11 cellular contexts compared by ENCODE assay signal in genomic region chr17:81470944-81471803, GRCh38. TPM values are rescaled to one million over a fixed set of nuclear protein-coding genes. Genes with fewer than 3 reads are reported as not detected.
DNase-seq lines count a peak whose midpoint lies in the region; ATAC-seq, FAIRE-seq and TF ChIP-seq lines count a peak whose summit lies in the region.
"Had no signal": no experiment of that assay in that cellular context is flagged by ENCODE, and none has a peak within 500 bp of the region (broad histone marks: within the 10 kb centered on the region; RNA-seq: fewer than 3 reads in every experiment).

No MANE protein-coding gene starts in this region.

- no peaks in the 10 kb centered on the region for H3K27me3 Mint-ChIP-seq in activated T-cell treated with anti-CD3 and anti-CD28 coated beads, Interleukin-2, amount 50 U/mL, for 72 hours (ENCODE audit: low read depth)
- H3K27me3 Mint-ChIP-seq: activated naive CD8-positive, alpha-beta T cell had no signal

- in situ Hi-C loops in HepG2 (cut with HindIII; ENCODE audit: extremely low pct_ligation_motif_present, low pct_unique_long_range_greater_than_20kb): no loop called here

- CTCF ChIA-PET in HepG2 (lab: Yijun Ruan, JAX; ENCODE audit: low intra/inter-chr PET ratio, low total read pairs): no interaction called here

- TF ChIP-seq RAD21 in HepG2 (CRISPR knock-in tag; IDR thresholded peaks at IDR 0.05): no peak

- POLR2A ChIA-PET in HepG2 (lab: Yijun Ruan, JAX): no interaction called here

- no peaks in the 10 kb centered on the region for H3K4me1 Mint-ChIP-seq in activated T-cell treated with anti-CD3 and anti-CD28 coated beads, Interleukin-2, amount 50 U/mL, for 72 hours (ENCODE audit: low read depth)

- no peak for TF ChIP-seq CTCF in HepG2 (CRISPR knock-in tag; IDR thresholded peaks at IDR 0.05)
- TF ChIP-seq CTCF in right lobe of liver (IDR thresholded peaks at IDR 0.05): no peak
- no peak for TF ChIP-seq CTCF in choroid plexus epithelial cell (conservative IDR thresholded peaks at IDR 0.05; ENCODE audit: low read depth, low read length)

- DNase-seq in HepG2 (ENCODE audit: low spot score) (no peak), right lobe of liver (no peak), choroid plexus epithelial cell (ENCODE audit: low read depth) (no peak), epidermal melanocyte (ENCODE audit: insufficient read length, low spot score) (no peak), NOMO-1 treated with dmso at 0.1 percent for 144 hours (lab: John Stamatoyannopoulos, UW; ENCODE audit: unreplicated experiment) (no peak)
- DNase-seq in activated T-cell treated with anti-CD3 and anti-CD28 coated beads, Interleukin-2, amount 50 U/mL, for 72 hours: no peak

- 62% methylated on average over 11 of the region's 12 CpGs for WGBS in HepG2 (ENCODE audit: low lambda C conversion rate)
- 50% methylated on average over 2 of the region's 12 CpGs for WGBS in right lobe of liver (ENCODE audit: insufficient coverage, low coverage, low lambda C conversion rate, missing lambda C conversion rate)

- no peak overlapping the region for H3K4me3 Mint-ChIP-seq in activated T-cell treated with anti-CD3 and anti-CD28 coated beads, Interleukin-2, amount 50 U/mL, for 72 hours
- H3K4me3 Mint-ChIP-seq: activated naive CD8-positive, alpha-beta T cell had no signal

- H4K20me1 ChIP-seq in HepG2 (ENCODE audit: insufficient read depth, low read length): no peaks in the 10 kb centered on the region

- no peaks in the 10 kb centered on the region for H3K9me3 ChIP-seq in HepG2 (ENCODE audit: low read length)
- no peaks in the 10 kb centered on the region for H3K9me3 ChIP-seq in right lobe of liver
- H3K9me3 ChIP-seq in muscle layer of colon (ENCODE audit: low read length): no peaks in the 10 kb centered on the region
- H3K9me3 ChIP-seq: thoracic aorta had no signal

- intact Hi-C loops in HepG2 (cut with micrococcal nuclease; ENCODE audit: unreplicated experiment) (no loop called here), right lobe of liver (cut with DNase I) (loop anchor here in 1 of 2 donors (10.0 kb wide), 2 partner anchors 66 to 216 kb away; no protein-coding TSS in a partner anchor)

- H3K79me2 ChIP-seq in HepG2 (ENCODE audit: insufficient read depth, low read length): no peaks in the 10 kb centered on the region

- H3K4me3 ChIP-seq in HepG2 (replicated peaks in 1 of 3; ENCODE audit: insufficient read depth in 1 of 3, low read depth in 2 of 3, low read length in 3 of 3): no peak overlapping the region
- H3K4me3 ChIP-seq in right lobe of liver: no peak overlapping the region
- peak overlapping the region; percentile 55 for H3K4me3 ChIP-seq in choroid plexus epithelial cell (ENCODE audit: low read depth, low read length)
- peak overlapping the region; percentile 37 to 49 for H3K4me3 ChIP-seq in muscle layer of colon (ENCODE audit: low read depth in 1 of 2, low read length in 2 of 2)
- H3K4me3 ChIP-seq: thoracic aorta had no signal

- H3K36me3 ChIP-seq in HepG2 (replicated peaks in 1 of 2; ENCODE audit: control insufficient read depth in 1 of 2, insufficient read depth in 2 of 2, low read length in 2 of 2): no peaks in the 10 kb centered on the region
- no peaks in the 10 kb centered on the region for H3K36me3 ChIP-seq in right lobe of liver
- no peaks in the 10 kb centered on the region for H3K36me3 ChIP-seq in muscle layer of colon (ENCODE audit: insufficient read depth, low read length)
- H3K36me3 ChIP-seq: thoracic aorta had no signal

- BruUV-seq in HepG2 (replicated peaks; lab: Mats Ljungman, UMichigan): no TSS peak

- no peak for FAIRE-seq in HepG2 (lab: Jason Lieb, UNC)
- FAIRE-seq: GM12892 had no signal

- no peak for TF ChIP-seq POLR2A in HepG2 (IDR thresholded peaks at IDR 0.05; ENCODE audit: insufficient read depth in 1 of 2, low read depth in 2 of 2, low read length in 2 of 2)
- TF ChIP-seq POLR2A in right lobe of liver (IDR thresholded peaks at IDR 0.05): no peak

- H3K36me3 Mint-ChIP-seq in activated T-cell treated with anti-CD3 and anti-CD28 coated beads, Interleukin-2, amount 50 U/mL, for 72 hours (ENCODE audit: insufficient read depth in 2 of 2): no peaks in the 10 kb centered on the region
- H3K36me3 Mint-ChIP-seq: activated naive CD8-positive, alpha-beta T cell had no signal

- H3K27ac ChIP-seq in HepG2 (ENCODE audit: extremely low read length, insufficient read depth, low read length): no peak overlapping the region
- no peak overlapping the region for H3K27ac ChIP-seq in right lobe of liver
- H3K27ac ChIP-seq in muscle layer of colon (ENCODE audit: low read depth, low read length): no peak overlapping the region
- H3K27ac ChIP-seq: thoracic aorta had no signal

- H3K27me3 ChIP-seq in HepG2 (ENCODE audit: control insufficient read depth in 1 of 2, insufficient read depth in 2 of 2, low read length in 2 of 2) (peaks cover 21 to 57% of the 10 kb centered on the region in 2 experiments; a peak in 4 of 5 replicates), right lobe of liver (no peaks in the 10 kb centered on the region), muscle layer of colon (ENCODE audit: control insufficient read depth in 1 of 2, insufficient read depth in 2 of 2, low read length in 2 of 2) (no peaks in the 10 kb centered on the region)

- no peaks in the 10 kb centered on the region for H3K9me3 Mint-ChIP-seq in activated T-cell treated with anti-CD3 and anti-CD28 coated beads, Interleukin-2, amount 50 U/mL, for 72 hours

- no peak for TF ChIP-seq EP300 in HepG2 (IDR thresholded peaks at IDR 0.05; ENCODE audit: low read depth in 2 of 2, low read length in 2 of 2)
- no peak for TF ChIP-seq EP300 in HepG2 (CRISPR knock-in tag; IDR thresholded peaks at IDR 0.05; ENCODE audit: borderline replicate concordance)

- H3K9ac ChIP-seq in HepG2 (ENCODE audit: insufficient read depth, low read depth, low read length) (no peak overlapping the region), muscle layer of colon (ENCODE audit: low read length) (no peak overlapping the region)

- ATAC-seq in HepG2 (no peak), right lobe of liver (no peak), HG03135 (IDR thresholded peaks at IDR 0.05; ENCODE audit: unreplicated experiment) (no peak)
- ATAC-seq in activated T-cell treated with anti-CD3 and anti-CD28 coated beads, Interleukin-2, amount 50 U/mL, for 72 hours (replicated peaks in 1 of 2): no peak

- H2AFZ ChIP-seq in HepG2 (ENCODE audit: low read length): no peak overlapping the region

- H3K4me2 ChIP-seq in HepG2 (ENCODE audit: low read depth, low read length): no peak overlapping the region

- peaks cover 34% of the 10 kb centered on the region for H3K4me1 ChIP-seq in HepG2 (ENCODE audit: insufficient read depth, low read length)
- no peaks in the 10 kb centered on the region for H3K4me1 ChIP-seq in right lobe of liver
- peaks cover 4% of the 10 kb centered on the region for H3K4me1 ChIP-seq in muscle layer of colon (ENCODE audit: insufficient read depth, low read length)

- H3K27ac Mint-ChIP-seq in activated T-cell treated with anti-CD3 and anti-CD28 coated beads, Interleukin-2, amount 50 U/mL, for 72 hours: no peak overlapping the region
- H3K27ac Mint-ChIP-seq: activated naive CD8-positive, alpha-beta T cell had no signal

RNA-seq across cellular contexts. Expression of gene ACTG1, which starts 41.4 kb away (rescaled TPM):
- total RNA-seq in HepG2 (2016; rRNA removed; fragmentation: Illumina TruSeq; extraction: Trizol) (973 and 1,028 TPM in 2 replicates), right lobe of liver (1,000 to 10,000 TPM in 3 of 6 experiments, 100 to 1,000 TPM in 3; 218 to 2,508 (median 1,326) TPM)
- 361 and 399 TPM in 2 replicates for total RNA-seq in HepG2 (2016; cell fraction: cytosol; rRNA removed; fragmentation: Illumina TruSeq; extraction: Trizol; ENCODE audit: low read depth)
- total RNA-seq in HepG2 (2016; cell fraction: insoluble cytoplasmic fraction; rRNA removed; fragmentation: Illumina TruSeq; extraction: Trizol): 848 and 989 TPM in 2 replicates
- 986 and 1,002 TPM in 2 replicates for total RNA-seq in HepG2 (2016; cell fraction: membrane; rRNA removed; fragmentation: Illumina TruSeq; extraction: Trizol)
- total RNA-seq in HepG2 (2016; cell fraction: nucleus; rRNA removed; fragmentation: Illumina TruSeq; extraction: Trizol): 479 and 519 TPM in 2 replicates
- polyA plus RNA-seq in HepG2 (2011; rRNA removed): 1,138 and 1,217 TPM in 2 replicates
- 2,631 and 2,697 TPM in 2 replicates for polyA plus RNA-seq in HepG2 (2011; cell fraction: cytosol; rRNA removed)
- 3,693 and 3,967 TPM in 2 replicates for polyA plus RNA-seq in HepG2 (2011; cell fraction: nucleus; rRNA removed)
- 1,881 and 2,139 TPM in 2 replicates for polyA plus RNA-seq in HepG2 (2012)
- 598 and 619 TPM in 2 replicates for polyA plus RNA-seq in HepG2 (2016; cell fraction: cytosol; fragmentation: Illumina TruSeq; extraction: Trizol; ENCODE audit: low read depth)
- polyA plus RNA-seq in HepG2 (2016; cell fraction: insoluble cytoplasmic fraction; fragmentation: Illumina TruSeq; extraction: Trizol; ENCODE audit: low read depth): 1,358 and 1,713 TPM in 2 replicates
- 1,224 and 1,364 TPM in 2 replicates for polyA plus RNA-seq in HepG2 (2016; cell fraction: membrane; fragmentation: Illumina TruSeq; extraction: Trizol; ENCODE audit: low read depth)
- 1,038 and 1,070 TPM in 2 replicates for polyA plus RNA-seq in HepG2 (2016; cell fraction: nucleus; fragmentation: Illumina TruSeq; extraction: Trizol; ENCODE audit: insufficient read depth, low read depth)
- polyA minus RNA-seq in HepG2 (2011; rRNA and poly(A)+ RNA removed; ENCODE audit: low replicate concordance): 750 and 1,581 TPM in 2 replicates
- polyA minus RNA-seq in HepG2 (2011; cell fraction: cytosol; rRNA and poly(A)+ RNA removed): 1,072 and 1,192 TPM in 2 replicates
- polyA minus RNA-seq in HepG2 (2011; cell fraction: nucleus; rRNA and poly(A)+ RNA removed): 609 and 760 TPM in 2 replicates
- 1,000 to 10,000 TPM; 3,862 to 3,966 TPM for total RNA-seq in activated T-cell treated with anti-CD3 and anti-CD28 coated beads, Interleukin-2, amount 50 U/mL, for 72 hours

RNA-seq across cellular contexts. Expression of gene FSCN2, which starts 57.0 kb away (rescaled TPM):
- total RNA-seq in HepG2 (2016; rRNA removed; fragmentation: Illumina TruSeq; extraction: Trizol) (not detected in 2 replicates), right lobe of liver (under 1 TPM in 1 of 6 experiments, not detected in 5; 0.22 TPM)
- not detected in 2 replicates for total RNA-seq in HepG2 (2016; cell fraction: cytosol; rRNA removed; fragmentation: Illumina TruSeq; extraction: Trizol; ENCODE audit: low read depth)
- not detected in 2 replicates for total RNA-seq in HepG2 (2016; cell fraction: insoluble cytoplasmic fraction; rRNA removed; fragmentation: Illumina TruSeq; extraction: Trizol)
- total RNA-seq in HepG2 (2016; cell fraction: membrane; rRNA removed; fragmentation: Illumina TruSeq; extraction: Trizol): not detected in 2 replicates
- not detected in 2 replicates for total RNA-seq in HepG2 (2016; cell fraction: nucleus; rRNA removed; fragmentation: Illumina TruSeq; extraction: Trizol)
- 0.09 and 0.31 TPM in 2 replicates for polyA plus RNA-seq in HepG2 (2011; rRNA removed)
- 0.17 TPM in 2 replicates for polyA plus RNA-seq in HepG2 (2011; cell fraction: cytosol; rRNA removed)
- polyA plus RNA-seq in HepG2 (2011; cell fraction: nucleus; rRNA removed): 2.2 and 2.8 TPM in 2 replicates
- 0.11 and 0.17 TPM in 2 replicates for polyA plus RNA-seq in HepG2 (2012)
- polyA plus RNA-seq in HepG2 (2016; cell fraction: cytosol; fragmentation: Illumina TruSeq; extraction: Trizol; ENCODE audit: low read depth): not detected in 2 replicates
- polyA plus RNA-seq in HepG2 (2016; cell fraction: insoluble cytoplasmic fraction; fragmentation: Illumina TruSeq; extraction: Trizol; ENCODE audit: low read depth): not detected in 2 replicates
- polyA plus RNA-seq in HepG2 (2016; cell fraction: membrane; fragmentation: Illumina TruSeq; extraction: Trizol; ENCODE audit: low read depth): not detected in 2 replicates
- not detected in 2 replicates for polyA plus RNA-seq in HepG2 (2016; cell fraction: nucleus; fragmentation: Illumina TruSeq; extraction: Trizol; ENCODE audit: insufficient read depth, low read depth)
- polyA minus RNA-seq in HepG2 (2011; rRNA and poly(A)+ RNA removed; ENCODE audit: low replicate concordance): 1.5 and 1.9 TPM in 2 replicates
- not detected in 2 replicates for polyA minus RNA-seq in HepG2 (2011; cell fraction: cytosol; rRNA and poly(A)+ RNA removed)
- 0.75 and 0.77 TPM in 2 replicates for polyA minus RNA-seq in HepG2 (2011; cell fraction: nucleus; rRNA and poly(A)+ RNA removed)
- 1 to 10 TPM in 1 of 2 donors, under 1 TPM in 1; 0.95 to 1.8 TPM for total RNA-seq in activated T-cell treated with anti-CD3 and anti-CD28 coated beads, Interleukin-2, amount 50 U/mL, for 72 hours

Comparison
In these comparisons a context has a peak if more than half of its experiments do, and no peak if none do; other contexts are left out.
1. H3K4me3 ChIP-seq: peak in choroid plexus epithelial cell (single experiment) and muscle layer of colon (2 of 2); none in HepG2 (0 of 3) and right lobe of liver (0 of 3).